ENCODE assay signal across 17 cellular contexts in the genomic region with DNA sequence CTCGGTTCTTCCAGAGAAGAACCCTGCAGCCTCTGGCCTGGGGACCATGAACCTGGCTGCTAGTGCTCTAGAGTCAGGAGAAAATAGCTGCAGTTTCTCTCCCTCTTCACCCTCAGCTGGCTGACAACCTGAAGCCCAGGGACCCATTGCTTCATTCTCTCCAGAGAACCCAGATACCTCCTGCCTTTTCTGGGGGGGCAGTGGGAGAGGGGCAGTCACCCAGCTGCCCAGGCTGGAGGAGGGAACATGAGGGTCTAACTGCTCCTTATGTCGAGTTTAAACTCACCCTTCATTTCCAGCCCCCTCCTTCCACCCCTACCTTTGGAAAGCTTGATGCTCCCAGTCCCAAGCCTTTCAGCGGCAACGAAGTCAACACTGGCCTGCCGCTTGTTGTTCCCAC. TPM values are rescaled to one million over a fixed set of nuclear protein-coding genes. Genes with fewer than 3 reads are reported as not detected.
DNase-seq lines count a peak whose midpoint lies in the region; ATAC-seq and TF ChIP-seq lines count a peak whose summit lies in the region.
"Had no signal": no experiment of that assay in that cellular context is flagged by ENCODE, and none has a peak within 500 bp of the region (broad histone marks: within the 10 kb centered on the region; RNA-seq: fewer than 3 reads in every experiment).

No MANE protein-coding gene starts in this region.

- TF ChIP-seq CTCF in H9 (conservative IDR thresholded peaks at IDR 0.05) = no peak

- no peak overlapping the region for H3K56ac ChIP-seq in H9 (ENCODE audit: insufficient read length, low read depth, low read length)

- peaks cover 2 to 4% (median 3%) of the 10 kb centered on the region in 3 experiments; a peak in 4 of 7 replicates for H3K36me3 Mint-ChIP-seq in H9 (ENCODE audit: insufficient read depth in 1 of 3, low read depth in 3 of 3)
- peaks cover 2% of the 10 kb centered on the region for H3K36me3 Mint-ChIP-seq in activated naive CD8-positive, alpha-beta T cell
- no peaks in the 10 kb centered on the region for H3K36me3 Mint-ChIP-seq in naive thymus-derived CD8-positive, alpha-beta T cell
- H3K36me3 Mint-ChIP-seq: CD14-positive monocyte had no signal

- ATAC-seq in naive thymus-derived CD8-positive, alpha-beta T cell = no peak
- ATAC-seq in GM18909 (IDR thresholded peaks at IDR 0.05; ENCODE audit: poor library complexity, unreplicated experiment) (no peak), GM21360 (IDR thresholded peaks at IDR 0.05; ENCODE audit: unreplicated experiment) (no peak)

- no peaks in the 10 kb centered on the region for H3K23me2 ChIP-seq in H9 (ENCODE audit: insufficient read length, low read depth, low read length, poor library complexity, severe bottlenecking)

- no peak overlapping the region for H3K18ac ChIP-seq in H9 (ENCODE audit: insufficient read length, low read depth, low read length)

- no peak overlapping the region for H3K14ac ChIP-seq in H9 (ENCODE audit: insufficient read depth, low read length)

- H4K8ac ChIP-seq in H9 (replicated peaks; ENCODE audit: insufficient read length, low read depth, low read length) = no peak overlapping the region

- DNase-seq in H9 = peak; percentile 12
- DNase-seq in naive thymus-derived CD8-positive, alpha-beta T cell = no peak
- DNase-seq in AG08396 (ENCODE audit: low spot score) = no peak
- DNase-seq: AML-193, COR-L47, GOT3, HFFc6, NCI-H1105 treated with DMSO at 0.1 percent for 48 hours, NCI-H1694 treated with DMSO at 0.1 percent for 48 hours, NCI-H2107, NCI-H2227 treated with DMSO at 0.1 percent for 48 hours, NCI-H524 had no signal

- no peak overlapping the region for H3K23ac ChIP-seq in H9 (ENCODE audit: insufficient read length, low read depth, low read length)

- H2BK120ac ChIP-seq in H9 (ENCODE audit: low read depth, low read length, poor library complexity, severe bottlenecking) = no peak overlapping the region

- no CpG with 5 or more reads among the region's 5 CpGs for WGBS in H9 (ENCODE audit: extremely low coverage, insufficient read length, low lambda C conversion rate)

- no peak overlapping the region for H4K5ac ChIP-seq in H9 (ENCODE audit: insufficient read length, low read depth, low read length)

- H2BK12ac ChIP-seq in H9 (ENCODE audit: insufficient read length, low read depth, low read length) = no peak overlapping the region

- H3K9ac ChIP-seq in H9 (ENCODE audit: extremely low read depth, insufficient read length, low read length) = no peak overlapping the region

- H4K91ac ChIP-seq in H9 (ENCODE audit: insufficient read length, low read depth, low read length) = no peak overlapping the region

- peaks cover 15% of the 10 kb centered on the region for H3K27me3 Mint-ChIP-seq in H9 (ENCODE audit: low read depth)
- no peaks in the 10 kb centered on the region for H3K27me3 Mint-ChIP-seq in activated naive CD8-positive, alpha-beta T cell
- peaks cover 0 to 7% (median 0%) of the 10 kb centered on the region in 5 donors for H3K27me3 Mint-ChIP-seq in naive thymus-derived CD8-positive, alpha-beta T cell

- H3K4me1 Mint-ChIP-seq in H9 = peaks cover 11 to 20% of the 10 kb centered on the region in 2 experiments
- peaks cover 26% of the 10 kb centered on the region for H3K4me1 Mint-ChIP-seq in activated naive CD8-positive, alpha-beta T cell (ENCODE audit: low read depth)
- peaks cover 12 to 30% (median 26%) of the 10 kb centered on the region in 4 donors for H3K4me1 Mint-ChIP-seq in naive thymus-derived CD8-positive, alpha-beta T cell
- H3K4me1 Mint-ChIP-seq: CD14-positive monocyte had no signal

- H3T11ph ChIP-seq in H9 (ENCODE audit: low read length) = no peak overlapping the region

- H2AK5ac ChIP-seq in H9 (ENCODE audit: insufficient read length, low read length) = no peak overlapping the region

- no peak overlapping the region for H2BK5ac ChIP-seq in H9 (ENCODE audit: insufficient read length, low read length)

- H3K27ac ChIP-seq in H9 (ENCODE audit: insufficient read length, low read depth, low read length) = no peak overlapping the region
- H3K27ac ChIP-seq: SJSA1 had no signal

- no peak overlapping the region for H2BK15ac ChIP-seq in H9 (ENCODE audit: low read depth, low read length)

- no peak overlapping the region for H3K4ac ChIP-seq in H9 (ENCODE audit: low read depth, low read length)

- H3K27me3 ChIP-seq in H9 (ENCODE audit: insufficient read depth, low read length) = no peaks in the 10 kb centered on the region

- H3K79me1 ChIP-seq in H9 (ENCODE audit: insufficient read depth, low read depth, low read length, poor library complexity, severe bottlenecking) = no peaks in the 10 kb centered on the region

- POLR2A ChIA-PET in naive thymus-derived CD8-positive, alpha-beta T cell (lab: Charles Lee) = interaction anchor here (0.9 to 23.9 kb wide), 4 partner anchors 8 to 21 kb away, joined by 3 to 674 read pairs (median 7); partner anchors contain the start of genes CNPPD1, RETREG2, SLC23A3 and ZFAND2B

- H3K4me3 Mint-ChIP-seq in H9 = 0 out of 5 replicates have a peak overlapping the region, but pooled peaks of 1 of the 2 experiments have one; percentile 18
- peak overlapping the region; percentile 65 for H3K4me3 Mint-ChIP-seq in activated naive CD8-positive, alpha-beta T cell
- peak overlapping the region; percentile 61 to 94 (median 86) for H3K4me3 Mint-ChIP-seq in naive thymus-derived CD8-positive, alpha-beta T cell
- H3K4me3 Mint-ChIP-seq: CD14-positive monocyte, HFFc6 had no signal

- H3K9me3 Mint-ChIP-seq in H9 = peaks cover 4 to 6% of the 10 kb centered on the region in 2 experiments; a peak in 3 of 5 replicates
- no peaks in the 10 kb centered on the region for H3K9me3 Mint-ChIP-seq in activated naive CD8-positive, alpha-beta T cell (ENCODE audit: low read depth)
- peaks cover 0 to 6% (median 0%) of the 10 kb centered on the region in 9 donors for H3K9me3 Mint-ChIP-seq in naive thymus-derived CD8-positive, alpha-beta T cell
- H3K9me3 Mint-ChIP-seq: HFFc6 had no signal

- no peak overlapping the region for H3K27ac Mint-ChIP-seq in H9
- peak overlapping the region; percentile 6 for H3K27ac Mint-ChIP-seq in activated naive CD8-positive, alpha-beta T cell
- peak overlapping the region in 8 of 10 donors; percentile 57 to 97 (median 85) for H3K27ac Mint-ChIP-seq in naive thymus-derived CD8-positive, alpha-beta T cell
- H3K27ac Mint-ChIP-seq: HFFc6 had no signal

- H3K79me2 ChIP-seq in H9 (ENCODE audit: insufficient read depth, low read length) = no peaks in the 10 kb centered on the region

- no peaks in the 10 kb centered on the region for H4K20me1 ChIP-seq in H9 (ENCODE audit: control insufficient read depth, insufficient read depth, insufficient read length)

- no peak overlapping the region for H2BK20ac ChIP-seq in H9 (ENCODE audit: low read depth, low read length, poor library complexity, severe bottlenecking)

- no peak overlapping the region for H2AFZ ChIP-seq in H9 (ENCODE audit: low read length)

- H3K9me3 ChIP-seq in H9 (ENCODE audit: control insufficient read depth, low read depth, low read length) = no peaks in the 10 kb centered on the region
- H3K9me3 ChIP-seq: SJSA1 had no signal

- no peak overlapping the region for H3K4me2 ChIP-seq in H9 (ENCODE audit: insufficient read depth, insufficient read length, low read length)

- no peaks in the 10 kb centered on the region for H3K4me1 ChIP-seq in H9 (ENCODE audit: insufficient read depth, low read length)
- H3K4me1 ChIP-seq: SJSA1 had no signal

RNA-seq across cellular contexts. Expression of gene ZFAND2B, which starts 7.6 kb away (rescaled TPM):
- total RNA-seq in H9 (2021) = 15.9 and 16.4 TPM in 2 replicates
- total RNA-seq in naive thymus-derived CD8-positive, alpha-beta T cell = 10 to 100 TPM; 69.6 to 81.9 TPM
- 10 to 100 TPM; 78.1 to 85.1 (median 78.1) TPM for polyA plus RNA-seq in naive thymus-derived CD8-positive, alpha-beta T cell

RNA-seq across cellular contexts. Expression of gene ABCB6, which starts 19.8 kb away (rescaled TPM):
- total RNA-seq in H9 (2021) = 44.6 and 46.4 TPM in 2 replicates
- total RNA-seq in naive thymus-derived CD8-positive, alpha-beta T cell = 10 to 100 TPM; 12.3 to 12.9 TPM
- polyA plus RNA-seq in naive thymus-derived CD8-positive, alpha-beta T cell = 1 to 10 TPM; 1.6 to 4.9 (median 1.8) TPM

RNA-seq across cellular contexts. Expression of gene RETREG2, which starts 20.9 kb away (rescaled TPM):
- 46.7 and 48.0 TPM in 2 replicates for total RNA-seq in H9 (2021)
- 100 to 1,000 TPM; 110 to 113 TPM for total RNA-seq in naive thymus-derived CD8-positive, alpha-beta T cell
- 10 to 100 TPM; 52.0 to 64.3 (median 57.6) TPM for polyA plus RNA-seq in naive thymus-derived CD8-positive, alpha-beta T cell

RNA-seq across cellular contexts. Expression of gene CNPPD1, which starts 22.2 kb away (rescaled TPM):
- total RNA-seq in H9 (2021) = 33.0 and 36.4 TPM in 2 replicates
- 10 to 100 TPM; 59.1 to 64.1 TPM for total RNA-seq in naive thymus-derived CD8-positive, alpha-beta T cell
- 10 to 100 TPM; 45.8 to 59.8 (median 50.4) TPM for polyA plus RNA-seq in naive thymus-derived CD8-positive, alpha-beta T cell

RNA-seq across cellular contexts. Expression of gene SLC23A3, which starts 29.1 kb away (rescaled TPM):
- 1.2 and 1.9 TPM in 2 replicates for total RNA-seq in H9 (2021)
- 1 to 10 TPM; 2.7 to 3.3 TPM for total RNA-seq in naive thymus-derived CD8-positive, alpha-beta T cell
- not detected for polyA plus RNA-seq in naive thymus-derived CD8-positive, alpha-beta T cell
- total RNA-seq: SJSA1 had no signal
- polyA plus RNA-seq: CD14-positive monocyte had no signal

Comparison
In these comparisons a context has a peak if more than half of its experiments do, and no peak if none do; other contexts are left out.
1. H3K27ac Mint-ChIP-seq: peak in activated naive CD8-positive, alpha-beta T cell (single experiment) and naive thymus-derived CD8-positive, alpha-beta T cell (8 of 10); none in H9 (0 of 3).